8 cellular contexts compared by ENCODE assay signal in the genomic region with DNA sequence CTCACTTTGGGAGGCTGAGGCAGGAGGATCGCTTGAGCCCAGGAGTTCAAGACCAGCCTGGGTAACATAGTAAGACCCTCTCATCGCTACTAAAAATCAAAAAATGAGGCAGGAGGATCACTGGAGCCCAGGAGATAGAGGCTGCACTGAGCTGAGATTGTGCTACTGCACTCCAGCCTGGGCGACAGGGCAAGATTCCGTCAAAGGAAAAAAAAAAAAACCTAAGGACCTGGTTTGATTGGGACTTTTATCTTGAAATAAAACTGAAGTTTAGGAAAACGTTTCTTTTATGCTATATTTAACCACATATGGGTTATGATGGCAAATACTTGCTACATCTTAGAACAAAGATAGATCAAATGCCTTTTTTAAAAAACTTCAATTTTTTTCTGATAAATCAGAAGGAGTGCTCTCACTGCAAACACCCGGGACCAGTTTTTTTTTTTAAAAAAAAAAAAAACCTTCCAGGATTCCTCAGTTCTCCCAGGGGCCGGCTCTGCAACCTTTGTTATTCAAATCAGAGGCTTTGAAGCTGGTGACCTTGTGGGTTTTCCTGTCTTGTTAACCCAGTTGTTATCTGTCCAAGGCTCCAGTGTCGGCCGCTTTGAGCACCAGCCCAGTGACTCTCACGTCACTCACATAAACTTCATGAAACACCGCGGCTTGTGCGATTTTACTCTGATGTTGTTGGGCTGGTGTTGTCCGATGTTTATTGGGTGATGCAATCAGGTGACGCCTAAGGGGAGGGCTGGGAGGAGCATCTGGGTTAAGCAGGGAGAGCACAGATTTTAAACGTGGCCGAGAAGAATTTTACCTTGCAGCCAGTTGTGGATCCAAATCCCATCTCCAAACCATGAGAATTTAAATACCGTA. TPM values are rescaled to one million over a fixed set of nuclear protein-coding genes. Genes with fewer than 3 reads are reported as not detected.
DNase-seq lines count a peak whose midpoint lies in the region; ATAC-seq, FAIRE-seq and TF ChIP-seq lines count a peak whose summit lies in the region.

No MANE protein-coding gene starts in this region.

- H3K27me3 ChIP-seq in BE2C: no peaks in the 10 kb centered on the region
- no peaks in the 10 kb centered on the region for H3K27me3 ChIP-seq in Peyer's patch
- H3K27me3 ChIP-seq in bronchial epithelial cell (ENCODE audit: control insufficient read depth, insufficient read depth, low read length): peaks cover 2% of the 10 kb centered on the region

- H3K4me3 ChIP-seq in BE2C (ENCODE audit: low read depth, low read length): peak overlapping the region; percentile 23; the same call in 1 of the 2 replicates
- no peak overlapping the region for H3K4me3 ChIP-seq in Peyer's patch
- H3K4me3 ChIP-seq in bronchial epithelial cell (ENCODE audit: low read depth, low read length): no peak overlapping the region

- H3K4me1 ChIP-seq in BE2C (peaks cover 5% of the 10 kb centered on the region; the same call in 1 of the 2 replicates), Peyer's patch (no peaks in the 10 kb centered on the region)

- H3K36me3 ChIP-seq in BE2C (no peaks in the 10 kb centered on the region), Peyer's patch (no peaks in the 10 kb centered on the region), bronchial epithelial cell (ENCODE audit: control insufficient read depth, insufficient read depth, low read length) (no peaks in the 10 kb centered on the region)

- TF ChIP-seq POLR2A in Peyer's patch (IDR thresholded peaks at IDR 0.05): no peak

- ATAC-seq in GM21526 (IDR thresholded peaks at IDR 0.05; ENCODE audit: low FRiP score, unreplicated experiment) (no peak), HG02571 (IDR thresholded peaks at IDR 0.05; ENCODE audit: unreplicated experiment) (no peak)

- TF ChIP-seq CTCF in BE2C (IDR thresholded peaks at IDR 0.05; ENCODE audit: low read depth, low read length): no peak
- no peak for TF ChIP-seq CTCF in Peyer's patch (IDR thresholded peaks at IDR 0.05)
- TF ChIP-seq CTCF in bronchial epithelial cell (IDR thresholded peaks at IDR 0.05; ENCODE audit: insufficient read depth, low read length, severe bottlenecking): no peak

- FAIRE-seq in HTR-8/SVneo (lab: Jason Lieb, UNC) (no peak), bronchial epithelial cell (lab: Jason Lieb, UNC) (peak; percentile 75)

- H3K9me3 ChIP-seq in BE2C: no peaks in the 10 kb centered on the region
- no peaks in the 10 kb centered on the region for H3K9me3 ChIP-seq in Peyer's patch

- H3K27ac ChIP-seq in Peyer's patch: no peak overlapping the region

- DNase-seq in BE2C: peak; percentile 65
- DNase-seq in HTR-8/SVneo (ENCODE audit: insufficient read length, low spot score): peak; percentile 53
- peak in 2 of 3 donors; percentile 22 to 68 for DNase-seq in Peyer's patch
- DNase-seq in bronchial epithelial cell (ENCODE audit: low read depth): peak; percentile 87
- peak; percentile 95 for DNase-seq in left kidney (ENCODE audit: low read depth, low spot score)
- DNase-seq in stimulated activated naive CD4-positive, alpha-beta T cell treated with Interleukin-2 at 50 U/mL for 16 hours (lab: John Stamatoyannopoulos, UW): peak; percentile 9

RNA-seq across cellular contexts. Expression of gene SLC22A11, which starts 10.5 kb away (rescaled TPM):
- polyA plus RNA-seq in BE2C (2012; ENCODE audit: insufficient read depth, insufficient read length, low read depth): not detected
- total RNA-seq in Peyer's patch: not detected
- not detected in 2 replicates for total RNA-seq in bronchial epithelial cell

RNA-seq across cellular contexts. Expression of gene SLC22A12, which starts 24.7 kb away (rescaled TPM):
- polyA plus RNA-seq in BE2C (2012; ENCODE audit: insufficient read depth, insufficient read length, low read depth): not detected
- total RNA-seq in Peyer's patch (not detected), bronchial epithelial cell (not detected in 2 replicates)

Comparison
In these comparisons a context has a peak if more than half of its experiments do, and no peak if none do; other contexts are left out.
1. DNase-seq: peak in every context shown above with its lines; median percentile 95 in left kidney; 87 in bronchial epithelial cell; 65 in BE2C; 53 in HTR-8/SVneo; 45 in Peyer's patch; 9 in stimulated activated naive CD4-positive, alpha-beta T cell treated with Interleukin-2 at 50 U/mL for 16 hours.